ENCODE assay signal across 1 cellular context in the genomic region with DNA sequence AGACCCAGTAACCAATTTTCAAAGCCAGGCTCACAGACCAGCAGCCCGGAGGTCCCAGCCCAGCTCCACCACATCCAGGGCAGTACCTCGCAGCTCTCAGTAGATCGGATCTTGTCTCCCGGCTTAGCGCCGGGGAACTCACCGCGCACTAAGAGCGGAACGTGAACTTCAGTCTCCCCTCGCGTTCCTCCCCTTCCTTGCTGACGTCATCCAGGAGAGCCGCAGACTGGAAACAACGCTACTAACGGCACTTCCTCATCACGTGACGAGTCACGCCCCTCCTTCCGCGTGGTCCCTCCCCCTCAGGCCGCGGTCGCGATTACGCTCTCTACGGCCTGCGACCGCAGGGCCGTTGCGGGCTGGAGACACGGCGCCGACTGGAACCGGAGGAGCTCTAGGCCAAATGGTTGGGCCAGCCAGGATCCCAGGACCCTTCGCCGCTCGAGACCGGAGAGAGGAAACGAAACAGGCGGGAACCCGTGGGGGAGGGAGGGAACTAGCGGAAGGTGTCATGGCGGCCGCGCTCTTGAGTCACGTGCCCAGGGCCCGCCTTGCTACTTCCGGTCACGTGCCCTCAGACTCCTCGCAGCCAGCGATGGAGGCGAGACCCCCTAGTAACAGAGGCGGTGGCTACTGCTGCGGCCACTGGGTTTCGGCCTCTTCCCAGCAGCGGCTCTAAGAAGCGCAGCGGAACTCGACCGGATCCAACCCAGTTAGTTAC.
TF ChIP-seq lines count a peak whose summit lies in the region.

A gene (plus strand): TSS at position 577 of the 721 bp plus-strand sequence. CDS start 10,508 bp downstream, outside the sequence.
A gene with protein sequence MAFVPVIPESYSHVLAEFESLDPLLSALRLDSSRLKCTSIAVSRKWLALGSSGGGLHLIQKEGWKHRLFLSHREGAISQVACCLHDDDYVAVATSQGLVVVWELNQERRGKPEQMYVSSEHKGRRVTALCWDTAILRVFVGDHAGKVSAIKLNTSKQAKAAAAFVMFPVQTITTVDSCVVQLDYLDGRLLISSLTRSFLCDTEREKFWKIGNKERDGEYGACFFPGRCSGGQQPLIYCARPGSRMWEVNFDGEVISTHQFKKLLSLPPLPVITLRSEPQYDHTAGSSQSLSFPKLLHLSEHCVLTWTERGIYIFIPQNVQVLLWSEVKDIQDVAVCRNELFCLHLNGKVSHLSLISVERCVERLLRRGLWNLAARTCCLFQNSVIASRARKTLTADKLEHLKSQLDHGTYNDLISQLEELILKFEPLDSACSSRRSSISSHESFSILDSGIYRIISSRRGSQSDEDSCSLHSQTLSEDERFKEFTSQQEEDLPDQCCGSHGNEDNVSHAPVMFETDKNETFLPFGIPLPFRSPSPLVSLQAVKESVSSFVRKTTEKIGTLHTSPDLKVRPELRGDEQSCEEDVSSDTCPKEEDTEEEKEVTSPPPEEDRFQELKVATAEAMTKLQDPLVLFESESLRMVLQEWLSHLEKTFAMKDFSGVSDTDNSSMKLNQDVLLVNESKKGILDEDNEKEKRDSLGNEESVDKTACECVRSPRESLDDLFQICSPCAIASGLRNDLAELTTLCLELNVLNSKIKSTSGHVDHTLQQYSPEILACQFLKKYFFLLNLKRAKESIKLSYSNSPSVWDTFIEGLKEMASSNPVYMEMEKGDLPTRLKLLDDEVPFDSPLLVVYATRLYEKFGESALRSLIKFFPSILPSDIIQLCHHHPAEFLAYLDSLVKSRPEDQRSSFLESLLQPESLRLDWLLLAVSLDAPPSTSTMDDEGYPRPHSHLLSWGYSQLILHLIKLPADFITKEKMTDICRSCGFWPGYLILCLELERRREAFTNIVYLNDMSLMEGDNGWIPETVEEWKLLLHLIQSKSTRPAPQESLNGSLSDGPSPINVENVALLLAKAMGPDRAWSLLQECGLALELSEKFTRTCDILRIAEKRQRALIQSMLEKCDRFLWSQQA (minus strand): TSS at position 150 of the 721 bp plus-strand sequence. CDS start 4,282 bp downstream, outside the sequence.

TF ChIP-seq in SK-N-SH, 30 proteins besides CTCF, POLR2A, EP300 and RAD21 (continued from another document):
- TF ChIP-seq, protein P1, sequence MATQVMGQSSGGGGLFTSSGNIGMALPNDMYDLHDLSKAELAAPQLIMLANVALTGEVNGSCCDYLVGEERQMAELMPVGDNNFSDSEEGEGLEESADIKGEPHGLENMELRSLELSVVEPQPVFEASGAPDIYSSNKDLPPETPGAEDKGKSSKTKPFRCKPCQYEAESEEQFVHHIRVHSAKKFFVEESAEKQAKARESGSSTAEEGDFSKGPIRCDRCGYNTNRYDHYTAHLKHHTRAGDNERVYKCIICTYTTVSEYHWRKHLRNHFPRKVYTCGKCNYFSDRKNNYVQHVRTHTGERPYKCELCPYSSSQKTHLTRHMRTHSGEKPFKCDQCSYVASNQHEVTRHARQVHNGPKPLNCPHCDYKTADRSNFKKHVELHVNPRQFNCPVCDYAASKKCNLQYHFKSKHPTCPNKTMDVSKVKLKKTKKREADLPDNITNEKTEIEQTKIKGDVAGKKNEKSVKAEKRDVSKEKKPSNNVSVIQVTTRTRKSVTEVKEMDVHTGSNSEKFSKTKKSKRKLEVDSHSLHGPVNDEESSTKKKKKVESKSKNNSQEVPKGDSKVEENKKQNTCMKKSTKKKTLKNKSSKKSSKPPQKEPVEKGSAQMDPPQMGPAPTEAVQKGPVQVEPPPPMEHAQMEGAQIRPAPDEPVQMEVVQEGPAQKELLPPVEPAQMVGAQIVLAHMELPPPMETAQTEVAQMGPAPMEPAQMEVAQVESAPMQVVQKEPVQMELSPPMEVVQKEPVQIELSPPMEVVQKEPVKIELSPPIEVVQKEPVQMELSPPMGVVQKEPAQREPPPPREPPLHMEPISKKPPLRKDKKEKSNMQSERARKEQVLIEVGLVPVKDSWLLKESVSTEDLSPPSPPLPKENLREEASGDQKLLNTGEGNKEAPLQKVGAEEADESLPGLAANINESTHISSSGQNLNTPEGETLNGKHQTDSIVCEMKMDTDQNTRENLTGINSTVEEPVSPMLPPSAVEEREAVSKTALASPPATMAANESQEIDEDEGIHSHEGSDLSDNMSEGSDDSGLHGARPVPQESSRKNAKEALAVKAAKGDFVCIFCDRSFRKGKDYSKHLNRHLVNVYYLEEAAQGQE (IDR thresholded peaks at IDR 0.05; ENCODE audit: low read depth, low read length) = peak; percentile 34; the same call in 1 of the 2 replicates
- TF ChIP-seq CHD2 (IDR thresholded peaks at IDR 0.05; ENCODE audit: low read length, partially characterized antibody) (peak; percentile 89), FOSL2 (IDR thresholded peaks at IDR 0.05; ENCODE audit: borderline replicate concordance, low read depth) (no peak), MXI1 (IDR thresholded peaks at IDR 0.05; ENCODE audit: low read depth, low read length) (peak; percentile 89), NFIC (IDR thresholded peaks at IDR 0.05; ENCODE audit: borderline replicate concordance) (no peak), TEAD4 (IDR thresholded peaks at IDR 0.05; ENCODE audit: borderline replicate concordance, insufficient read depth) (0 out of 2 replicates have a peak, but pooled peaks have one; percentile 4), YY1 (IDR thresholded peaks at IDR 0.05; ENCODE audit: low read depth) (peak; percentile 95), FOXM1 (IDR thresholded peaks at IDR 0.05; ENCODE audit: low read depth) (no peak), GATA2 (CRISPR knock-in tag; IDR thresholded peaks at IDR 0.05) (no peak), SIN3A (IDR thresholded peaks at IDR 0.05; ENCODE audit: borderline replicate concordance, low read depth, low read length) (peak; percentile 90), RFX5 (IDR thresholded peaks at IDR 0.05; ENCODE audit: low read length) (peak; percentile 43; the same call in 1 of the 2 replicates), FOXJ3 (CRISPR knock-in tag; IDR thresholded peaks at IDR 0.05) (0 out of 2 replicates have a peak, but pooled peaks have one; percentile 29), MEF2A (IDR thresholded peaks at IDR 0.05; ENCODE audit: borderline replicate concordance, low read depth) (no peak), GABPA (IDR thresholded peaks at IDR 0.05; ENCODE audit: low read depth) (peak; percentile 85), RCOR1 (IDR thresholded peaks at IDR 0.05; ENCODE audit: low read length) (peak; percentile 9; the same call in 1 of the 2 replicates), NRF1 (IDR thresholded peaks at IDR 0.05; ENCODE audit: low read depth, low read length) (no peak), POLR2AphosphoS5 (IDR thresholded peaks at IDR 0.05; ENCODE audit: low read depth, low read length) (peak; percentile 97), RXRA (IDR thresholded peaks at IDR 0.05; ENCODE audit: borderline replicate concordance, low read depth) (no peak), ELF1 (IDR thresholded peaks at IDR 0.05) (peak; percentile 97)
- TF ChIP-seq, protein P2, sequence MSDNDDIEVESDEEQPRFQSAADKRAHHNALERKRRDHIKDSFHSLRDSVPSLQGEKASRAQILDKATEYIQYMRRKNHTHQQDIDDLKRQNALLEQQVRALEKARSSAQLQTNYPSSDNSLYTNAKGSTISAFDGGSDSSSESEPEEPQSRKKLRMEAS (IDR thresholded peaks at IDR 0.05; ENCODE audit: low read depth) = peak; percentile 99
- TF ChIP-seq, protein P3, sequence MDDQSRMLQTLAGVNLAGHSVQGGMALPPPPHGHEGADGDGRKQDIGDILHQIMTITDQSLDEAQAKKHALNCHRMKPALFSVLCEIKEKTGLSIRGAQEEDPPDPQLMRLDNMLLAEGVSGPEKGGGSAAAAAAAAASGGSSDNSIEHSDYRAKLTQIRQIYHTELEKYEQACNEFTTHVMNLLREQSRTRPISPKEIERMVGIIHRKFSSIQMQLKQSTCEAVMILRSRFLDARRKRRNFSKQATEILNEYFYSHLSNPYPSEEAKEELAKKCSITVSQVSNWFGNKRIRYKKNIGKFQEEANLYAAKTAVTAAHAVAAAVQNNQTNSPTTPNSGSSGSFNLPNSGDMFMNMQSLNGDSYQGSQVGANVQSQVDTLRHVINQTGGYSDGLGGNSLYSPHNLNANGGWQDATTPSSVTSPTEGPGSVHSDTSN (IDR thresholded peaks at IDR 0.05) = no peak
- TF ChIP-seq, protein P4, sequence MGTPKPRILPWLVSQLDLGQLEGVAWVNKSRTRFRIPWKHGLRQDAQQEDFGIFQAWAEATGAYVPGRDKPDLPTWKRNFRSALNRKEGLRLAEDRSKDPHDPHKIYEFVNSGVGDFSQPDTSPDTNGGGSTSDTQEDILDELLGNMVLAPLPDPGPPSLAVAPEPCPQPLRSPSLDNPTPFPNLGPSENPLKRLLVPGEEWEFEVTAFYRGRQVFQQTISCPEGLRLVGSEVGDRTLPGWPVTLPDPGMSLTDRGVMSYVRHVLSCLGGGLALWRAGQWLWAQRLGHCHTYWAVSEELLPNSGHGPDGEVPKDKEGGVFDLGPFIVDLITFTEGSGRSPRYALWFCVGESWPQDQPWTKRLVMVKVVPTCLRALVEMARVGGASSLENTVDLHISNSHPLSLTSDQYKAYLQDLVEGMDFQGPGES (IDR thresholded peaks at IDR 0.05; ENCODE audit: low read depth, low read length) = no peak
